ENCODE assay signal across 27 cellular contexts in genomic region chr10:130926442-130926841, GRCh38.
DNase-seq lines count a peak whose midpoint lies in the region; ATAC-seq, FAIRE-seq and TF ChIP-seq lines count a peak whose summit lies in the region.
"Had no signal": no experiment of that assay in that cellular context is flagged by ENCODE, and none has a peak within 500 bp of the region (broad histone marks: within the 10 kb centered on the region; RNA-seq: fewer than 3 reads in every experiment).

No MANE protein-coding gene starts in this region.

- H3K9ac ChIP-seq in GM12878 (ENCODE audit: control insufficient read depth, insufficient read depth, low read length) (no peak overlapping the region), endodermal cell (ENCODE audit: extremely low read depth, low read length, poor library complexity, severe bottlenecking) (no peak overlapping the region)
- H3K9ac ChIP-seq: BLaER1 treated with 17β-estradiol and CSF1 and Interleukin-3, amounts not matched to agents 10 nM and 100 nM had no signal

- BruUV-seq in GM12878 (replicated peaks; lab: Mats Ljungman, UMichigan) = no TSS peak

- TF ChIP-seq RAD21 in GM12878 (IDR thresholded peaks at IDR 0.05; ENCODE audit: insufficient read depth, low read depth, low read length) = no peak

- no peak for TF ChIP-seq CTCF in HEK293 (tag by site-specific recombination; IDR thresholded peaks at IDR 0.05)
- no peak for TF ChIP-seq CTCF in GM12878 (IDR thresholded peaks at IDR 0.05 in 2 of 3, conservative IDR thresholded peaks at IDR 0.05 in 1 of 3; ENCODE audit: control insufficient read depth in 2 of 3, extremely low read depth in 1 of 3, insufficient read depth in 1 of 3, low read depth in 3 of 3, low read length in 3 of 3)
- no peak for TF ChIP-seq CTCF in endodermal cell (conservative IDR thresholded peaks at IDR 0.05)
- no peak for TF ChIP-seq CTCF in gastrocnemius medialis (IDR thresholded peaks at IDR 0.05 in 4 of 5, conservative IDR thresholded peaks at IDR 0.05 in 1 of 5)
- TF ChIP-seq CTCF in ovary (IDR thresholded peaks at IDR 0.05) = no peak

- H3K36me3 Mint-ChIP-seq in endodermal cell (ENCODE audit: low read depth) = no peaks in the 10 kb centered on the region
- H3K36me3 Mint-ChIP-seq: CD14-positive monocyte; CD8-positive, alpha-beta memory T cell had no signal

- H3K27ac ChIP-seq in HEK293 (ENCODE audit: extremely low read depth, low read depth, low read length) = no peak overlapping the region
- H3K27ac ChIP-seq in GM12878 (ENCODE audit: control insufficient read depth, insufficient read depth) = peak overlapping the region; percentile 14; the same call in 1 of the 2 replicates
- no peak overlapping the region for H3K27ac ChIP-seq in endodermal cell (ENCODE audit: low read depth, low read length)
- no peak overlapping the region for H3K27ac ChIP-seq in gastrocnemius medialis
- H3K27ac ChIP-seq in ovary = no peak overlapping the region
- H3K27ac ChIP-seq: A549; BLaER1 treated with 17β-estradiol and CSF1 and Interleukin-3, amounts not matched to agents 10 nM and 100 nM had no signal

- H3K27ac Mint-ChIP-seq in endodermal cell = no peak overlapping the region
- H3K27ac Mint-ChIP-seq: CD14-positive monocyte; CD4-positive, alpha-beta T cell; CD8-positive, alpha-beta memory T cell had no signal

- no peaks in the 10 kb centered on the region for H4K20me1 ChIP-seq in GM12878 (ENCODE audit: control insufficient read depth, insufficient read depth)
- H4K20me1 ChIP-seq: BLaER1 treated with 17β-estradiol and CSF1 and Interleukin-3, amounts not matched to agents 10 nM and 100 nM had no signal

- H2AFZ ChIP-seq in GM12878 (ENCODE audit: control insufficient read depth, low read depth, low read length) = no peak overlapping the region

- no peak overlapping the region for H3K4me2 ChIP-seq in GM12878 (ENCODE audit: control insufficient read depth, insufficient read depth)
- H3K4me2 ChIP-seq: A549; BLaER1 treated with 17β-estradiol and CSF1 and Interleukin-3, amounts not matched to agents 10 nM and 100 nM had no signal

- H3K36me3 ChIP-seq in HEK293 (ENCODE audit: control insufficient read depth in 2 of 2, insufficient read depth in 1 of 2, low read length in 2 of 2) (no peaks in the 10 kb centered on the region), GM12878 (ENCODE audit: control insufficient read depth in 2 of 2, insufficient read depth in 2 of 2, low read length in 1 of 2) (no peaks in the 10 kb centered on the region), endodermal cell (ENCODE audit: control insufficient read depth, insufficient read depth, low read length) (no peaks in the 10 kb centered on the region), gastrocnemius medialis (no peaks in the 10 kb centered on the region), ovary (no peaks in the 10 kb centered on the region)
- H3K36me3 ChIP-seq: BE2C; BLaER1 treated with 17β-estradiol and CSF1 and Interleukin-3, amounts not matched to agents 10 nM and 100 nM had no signal

- SMC1A ChIA-PET in GM12878 (lab: Charles Lee; ENCODE audit: uncharacterized antibody, unreplicated experiment) = no interaction called here

- H3K79me2 ChIP-seq in GM12878 (ENCODE audit: control insufficient read depth, insufficient read depth, low read length) = no peaks in the 10 kb centered on the region

- H3K4me1 ChIP-seq in HEK293 (ENCODE audit: control insufficient read depth, insufficient read depth, low read length) (no peaks in the 10 kb centered on the region), GM12878 (ENCODE audit: control insufficient read depth, insufficient read depth, low read length) (no peaks in the 10 kb centered on the region), endodermal cell (ENCODE audit: control insufficient read depth, insufficient read depth, low read length) (no peaks in the 10 kb centered on the region), gastrocnemius medialis (no peaks in the 10 kb centered on the region), ovary (ENCODE audit: insufficient read depth) (no peaks in the 10 kb centered on the region)
- H3K4me1 ChIP-seq: A549, BE2C had no signal

- no peaks in the 10 kb centered on the region for H3K4me1 Mint-ChIP-seq in endodermal cell
- H3K4me1 Mint-ChIP-seq: CD14-positive monocyte; CD8-positive, alpha-beta memory T cell had no signal

- CTCF ChIA-PET in HEK293 (lab: Yijun Ruan, JAX) = no interaction called here
- CTCF ChIA-PET in GM12878 (lab: Yijun Ruan, JAX) = no interaction called here

- no peaks in the 10 kb centered on the region for H3K9me3 Mint-ChIP-seq in endodermal cell
- H3K9me3 Mint-ChIP-seq: CD4-positive, alpha-beta T cell; CD8-positive, alpha-beta memory T cell had no signal

- no peak for FAIRE-seq in GM12878 (lab: Jason Lieb, UNC)
- FAIRE-seq: A549, D721Med, GM12891, GM18507 had no signal

- no peaks in the 10 kb centered on the region for H3K9me3 ChIP-seq in HEK293 (ENCODE audit: control insufficient read depth, insufficient read depth, low read depth, low read length)
- H3K9me3 ChIP-seq in GM12878 (replicated peaks; ENCODE audit: control insufficient read depth, insufficient read depth, low read length) = peaks cover 1% of the 10 kb centered on the region; the same call in 1 of the 3 replicates
- no peaks in the 10 kb centered on the region for H3K9me3 ChIP-seq in endodermal cell (ENCODE audit: control insufficient read depth, low read length)
- H3K9me3 ChIP-seq in gastrocnemius medialis = no peaks in the 10 kb centered on the region
- no peaks in the 10 kb centered on the region for H3K9me3 ChIP-seq in ovary
- H3K9me3 ChIP-seq: BE2C had no signal

- no peak for TF ChIP-seq EP300 in GM12878 (IDR thresholded peaks at IDR 0.05; ENCODE audit: borderline replicate concordance in 1 of 2, control insufficient read depth in 1 of 2, low read depth in 2 of 2, low read length in 2 of 2)
- TF ChIP-seq EP300 in ovary (IDR thresholded peaks at IDR 0.05) = no peak

- no peak for TF ChIP-seq POLR2A in GM12878 (IDR thresholded peaks at IDR 0.05; ENCODE audit: low read depth, low read length)
- no peak for TF ChIP-seq POLR2A in gastrocnemius medialis (IDR thresholded peaks at IDR 0.05)
- no peak for TF ChIP-seq POLR2A in ovary (IDR thresholded peaks at IDR 0.05)

- intact Hi-C loops in GM12878 (cut with micrococcal nuclease; ENCODE audit: unreplicated experiment) (no loop called here), gastrocnemius medialis (cut with DNase I; ENCODE audit: low total_unique reads) (no loop called here), ovary (cut with DNase I) (no loop called here)

- H3K4me3 ChIP-seq in HEK293 (ENCODE audit: low read depth, low read length) = no peak overlapping the region
- no peak overlapping the region for H3K4me3 ChIP-seq in GM12878
- no peak overlapping the region for H3K4me3 ChIP-seq in endodermal cell (ENCODE audit: low read length)
- H3K4me3 ChIP-seq in gastrocnemius medialis = no peak overlapping the region
- H3K4me3 ChIP-seq in ovary = no peak overlapping the region
- H3K4me3 ChIP-seq: A549; BLaER1 treated with 17β-estradiol and CSF1 and Interleukin-3, amounts not matched to agents 10 nM and 100 nM had no signal

- DNase-seq in GM12878 (ENCODE audit: low read depth, low spot score) (no peak), endodermal cell (peak; percentile 1), ureter (ENCODE audit: low spot score) (peak; percentile 8), gastrocnemius medialis (no peak), NK-92 (lab: John Stamatoyannopoulos, UW; ENCODE audit: unreplicated experiment) (no peak), ovary (no peak)
- DNase-seq: 8988T; ACHN; AML-193; BE2C; CD4-positive, alpha-beta T cell; CD8-positive, alpha-beta memory T cell; DMS 273 treated with DMSO at 0.1 percent for 48 hours; DMS79; EL; GDM1; GOT3; H7 had no signal

- ATAC-seq in GM12878 (no peak), gastrocnemius medialis (no peak), HG03342 (IDR thresholded peaks at IDR 0.05; ENCODE audit: unreplicated experiment) (no peak)
- ATAC-seq: A549, HCT116 had no signal

- in situ Hi-C loops in GM12878 (cut with MboI) = no loop called here
- in situ Hi-C loops in gastrocnemius medialis (cut with MboI; ENCODE audit: low sequenced_read_pairs in 4 of 4) = no loop called here

- POLR2A ChIA-PET in HEK293 (lab: Yijun Ruan, JAX) (no interaction called here), GM12878 (lab: Charles Lee) (no interaction called here)

- H3K27me3 ChIP-seq in GM12878 (replicated peaks in 1 of 2; ENCODE audit: control insufficient read depth in 2 of 2, insufficient read depth in 2 of 2, low read length in 1 of 2) (no peaks in the 10 kb centered on the region), endodermal cell (ENCODE audit: control insufficient read depth, insufficient read depth, low read length, poor library complexity, severe bottlenecking) (no peaks in the 10 kb centered on the region), gastrocnemius medialis (peaks cover 0 to 3% (median 0%) of the 10 kb centered on the region in 3 donors), ovary (no peaks in the 10 kb centered on the region)
- H3K27me3 ChIP-seq: BE2C; BLaER1 treated with 17β-estradiol and CSF1 and Interleukin-3, amounts not matched to agents 10 nM and 100 nM had no signal

- RAD21 ChIA-PET in GM12878 (lab: Charles Lee; ENCODE audit: unreplicated experiment) = no interaction called here

- WGBS in GM12878 (ENCODE audit: insufficient coverage, insufficient replicate concordance, low lambda C conversion rate, missing lambda C conversion rate) = 0% methylated on average over 1 of the region's 1 CpG
- WGBS in endodermal cell (ENCODE audit: insufficient coverage in 1 of 2, insufficient read length in 1 of 2), 2 experiments = 60 to 70% methylated on average over 1 of the region's 1 CpG
- 84 to 91% (median 87%) methylated on average over 1 of the region's 1 CpG for WGBS in ovary, 3 donors

- H3K27me3 Mint-ChIP-seq in endodermal cell (ENCODE audit: insufficient read depth) = peaks cover 2% of the 10 kb centered on the region
- H3K27me3 Mint-ChIP-seq: CD4-positive, alpha-beta T cell; CD8-positive, alpha-beta memory T cell had no signal

- H3K4me3 Mint-ChIP-seq in endodermal cell = no peak overlapping the region
- H3K4me3 Mint-ChIP-seq: CD14-positive monocyte; CD4-positive, alpha-beta T cell; CD8-positive, alpha-beta memory T cell had no signal

TF ChIP-seq in HEK293, 187 proteins besides CTCF, POLR2A, EP300 and RAD21 (continues in another document):
- TF ChIP-seq TRIM28 (IDR thresholded peaks at IDR 0.05; ENCODE audit: borderline replicate concordance, low read length) = no peak

Comparison
In these comparisons a context has a peak if more than half of its experiments do, and no peak if none do; other contexts are left out.
1. DNase-seq: peak in endodermal cell (single experiment) and ureter (single experiment); none in GM12878 (single experiment), gastrocnemius medialis (0 of 2), NK-92 (single experiment) and ovary (0 of 5).